Comparison of ENCODE assay signal across 8 cellular contexts in genomic region chr10:103504181-103504783, GRCh38.
DNase-seq lines count a peak whose midpoint lies in the region; ATAC-seq and TF ChIP-seq lines count a peak whose summit lies in the region.

No MANE protein-coding gene starts in this region.

- DNase-seq in AG10803 (ENCODE audit: low read depth) = peak; percentile 47
- DNase-seq in HPDE6-E6E7 (ENCODE audit: extremely low spot score) = peak; percentile 76
- peak; percentile 45 to 53 for DNase-seq in activated CD4-positive, alpha-beta T cell treated with anti-CD3 and anti-CD28 coated beads, Interleukin-2, amount 50 U/mL, for 48 hours
- DNase-seq in foreskin fibroblast = peak; percentile 41 to 53
- no peak for DNase-seq in stimulated activated naive B cell treated with anti-CD40 and anti-IgM and Interleukin-4, amounts not matched to agents 10 μg/mL and 1 μg/mL and 100 μg/mL, for 72 hours
- DNase-seq in NCI-H146 (lab: John Stamatoyannopoulos, UW) = no peak
- no peak for DNase-seq in Kasumi-1 (lab: John Stamatoyannopoulos, UW)

- peak; percentile 73 to 75 for ATAC-seq in stimulated activated naive B cell treated with anti-CD40 and anti-IgM and Interleukin-4, amounts not matched to agents 10 μg/mL and 1 μg/mL and 100 μg/mL, for 72 hours (replicated peaks)
- ATAC-seq in GM18519 (IDR thresholded peaks at IDR 0.05; ENCODE audit: low FRiP score, unreplicated experiment) = no peak

- no peak overlapping the region for H3K4me3 Mint-ChIP-seq in stimulated activated naive B cell treated with anti-CD40 and anti-IgM and Interleukin-4, amounts not matched to agents 10 μg/mL and 1 μg/mL and 100 μg/mL, for 72 hours

- H3K4me3 ChIP-seq in AG10803 (ENCODE audit: low read length) (no peak overlapping the region), foreskin fibroblast (ENCODE audit: low read depth in 1 of 2, low read length in 2 of 2) (no peak overlapping the region)

- H3K9me3 Mint-ChIP-seq in stimulated activated naive B cell treated with anti-CD40 and anti-IgM and Interleukin-4, amounts not matched to agents 10 μg/mL and 1 μg/mL and 100 μg/mL, for 72 hours = no peaks in the 10 kb centered on the region

- H3K36me3 Mint-ChIP-seq in stimulated activated naive B cell treated with anti-CD40 and anti-IgM and Interleukin-4, amounts not matched to agents 10 μg/mL and 1 μg/mL and 100 μg/mL, for 72 hours = no peaks in the 10 kb centered on the region

- H3K4me1 Mint-ChIP-seq in stimulated activated naive B cell treated with anti-CD40 and anti-IgM and Interleukin-4, amounts not matched to agents 10 μg/mL and 1 μg/mL and 100 μg/mL, for 72 hours = peaks cover 6 to 7% of the 10 kb centered on the region in 2 donors

- H3K27ac Mint-ChIP-seq in stimulated activated naive B cell treated with anti-CD40 and anti-IgM and Interleukin-4, amounts not matched to agents 10 μg/mL and 1 μg/mL and 100 μg/mL, for 72 hours = no peak overlapping the region

- no peak for TF ChIP-seq CTCF in AG10803 (conservative IDR thresholded peaks at IDR 0.05; ENCODE audit: low read length)
- no peak for TF ChIP-seq CTCF in foreskin fibroblast (IDR thresholded peaks at IDR 0.05; ENCODE audit: low read depth, low read length)

- peaks cover 55 to 66% of the 10 kb centered on the region in 2 donors for H3K27me3 Mint-ChIP-seq in stimulated activated naive B cell treated with anti-CD40 and anti-IgM and Interleukin-4, amounts not matched to agents 10 μg/mL and 1 μg/mL and 100 μg/mL, for 72 hours

Comparison
In these comparisons a context has a peak if more than half of its experiments do, and no peak if none do; other contexts are left out.
1. DNase-seq: peak in AG10803 (single experiment), HPDE6-E6E7 (single experiment), activated CD4-positive, alpha-beta T cell treated with anti-CD3 and anti-CD28 coated beads, Interleukin-2, amount 50 U/mL, for 48 hours (2 of 2) and foreskin fibroblast (2 of 2); none in stimulated activated naive B cell treated with anti-CD40 and anti-IgM and Interleukin-4, amounts not matched to agents 10 μg/mL and 1 μg/mL and 100 μg/mL, for 72 hours (single experiment), NCI-H146 (single experiment) and Kasumi-1 (0 of 2).